In the genomic region with DNA sequence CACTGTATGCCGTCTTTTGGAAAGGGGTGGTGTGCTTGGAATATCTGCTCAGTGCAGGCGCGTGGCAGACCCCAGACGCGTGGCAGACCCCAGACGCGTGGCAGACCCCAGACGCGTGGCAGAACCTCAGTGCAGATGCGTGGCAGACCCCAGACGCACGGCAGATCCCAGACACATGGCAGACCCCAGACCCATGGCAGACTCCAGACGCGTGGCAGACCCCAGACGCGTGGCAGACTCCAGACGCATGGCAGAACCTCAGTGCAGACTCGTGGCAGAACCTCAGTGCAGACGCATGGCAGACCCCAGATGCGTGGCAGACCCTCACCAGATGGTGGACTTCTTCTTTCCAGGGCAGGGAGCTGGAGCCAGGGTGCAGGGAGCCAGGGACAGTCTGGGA, we compare ENCODE assay signal across 1 cellular context.
TF ChIP-seq lines count a peak whose summit lies in the region.

No MANE protein-coding gene starts in this region.

TF ChIP-seq in H1, 55 proteins besides CTCF, POLR2A, EP300 and RAD21:
- TF ChIP-seq ASH2L (IDR thresholded peaks at IDR 0.05; ENCODE audit: low read length) (no peak), NANOG (IDR thresholded peaks at IDR 0.05; ENCODE audit: insufficient read depth, low read depth, low read length, poor library complexity, severe bottlenecking) (no peak), SIRT6 (IDR thresholded peaks at IDR 0.05; ENCODE audit: low read length) (no peak)
- TF ChIP-seq, protein P1, sequence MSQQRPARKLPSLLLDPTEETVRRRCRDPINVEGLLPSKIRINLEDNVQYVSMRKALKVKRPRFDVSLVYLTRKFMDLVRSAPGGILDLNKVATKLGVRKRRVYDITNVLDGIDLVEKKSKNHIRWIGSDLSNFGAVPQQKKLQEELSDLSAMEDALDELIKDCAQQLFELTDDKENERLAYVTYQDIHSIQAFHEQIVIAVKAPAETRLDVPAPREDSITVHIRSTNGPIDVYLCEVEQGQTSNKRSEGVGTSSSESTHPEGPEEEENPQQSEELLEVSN (IDR thresholded peaks at IDR 0.05), result no peak
TF ChIP-seq in H1: peak in this region for 0.
